Comparison of ENCODE assay signal across 9 cellular contexts in the genomic region with DNA sequence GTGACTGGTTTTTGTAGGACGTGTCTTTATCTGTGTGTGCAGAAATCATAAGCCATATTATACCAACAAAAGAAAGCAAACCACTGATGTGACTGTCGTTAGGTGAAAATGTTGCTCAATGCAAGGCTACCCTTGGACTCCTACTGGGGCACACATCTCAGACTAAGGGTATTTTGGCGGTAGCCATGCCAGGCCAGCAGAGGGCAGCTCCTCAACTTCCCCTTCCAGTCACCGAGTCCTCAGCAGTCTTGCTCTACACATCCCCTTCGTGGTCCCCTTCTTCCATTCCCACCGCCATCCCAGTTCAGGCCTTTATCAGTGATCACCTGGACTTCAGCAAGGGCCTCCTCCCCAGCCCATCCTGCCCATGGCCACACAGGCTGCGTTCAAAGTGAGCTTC.
DNase-seq lines count a peak whose midpoint lies in the region; ATAC-seq, FAIRE-seq and TF ChIP-seq lines count a peak whose summit lies in the region.
"Had no signal": no experiment of that assay in that cellular context is flagged by ENCODE, and none has a peak within 500 bp of the region (broad histone marks: within the 10 kb centered on the region; RNA-seq: fewer than 3 reads in every experiment).

No MANE protein-coding gene starts in this region.

- TF ChIP-seq RAD21 in H1 (IDR thresholded peaks at IDR 0.05 in 1 of 2, conservative IDR thresholded peaks at IDR 0.05 in 1 of 2; ENCODE audit: low read depth in 2 of 2, low read length in 2 of 2), result peak; percentile 73 to 77

- no peak overlapping the region for H2BK5ac ChIP-seq in H1 (ENCODE audit: low read depth, low read length)

- no peak overlapping the region for H4K8ac ChIP-seq in H1 (ENCODE audit: extremely low read depth, insufficient read depth, low read length)

- no peak overlapping the region for H2BK15ac ChIP-seq in H1 (ENCODE audit: low read length)

- ATAC-seq in Right ventricle myocardium superior (ENCODE audit: poor library complexity), result peak; percentile 39

- H3K4me3 Mint-ChIP-seq in stimulated activated naive CD8-positive, alpha-beta T cell treated with anti-CD3 and anti-CD28 coated beads, Interleukin-15, Interleukin-2, amounts not matched to agents 100 ng/mL and 50 ng/mL, for 24 hours, result peak overlapping the region; percentile 10
- H3K4me3 Mint-ChIP-seq: T-helper 1 cell treated with Interleukin-12 subunit alpha and Interleukin-12 subunit beta and Interleukin-4 antibody, amounts not matched to agents 30 μg/mL and 1 μg/mL, for 36 hours had no signal

- no peaks in the 10 kb centered on the region for H3K36me3 Mint-ChIP-seq in stimulated activated naive CD8-positive, alpha-beta T cell treated with anti-CD3 and anti-CD28 coated beads, Interleukin-15, Interleukin-2, amounts not matched to agents 100 ng/mL and 50 ng/mL, for 24 hours (ENCODE audit: low read depth)

- no peak overlapping the region for H3K56ac ChIP-seq in H1 (replicated peaks; ENCODE audit: insufficient read length, low read depth, low read length)

- H2BK12ac ChIP-seq in H1 (ENCODE audit: low read depth, low read length), result no peak overlapping the region

- H3K14ac ChIP-seq in H1 (ENCODE audit: insufficient read length), result no peak overlapping the region

- no peak for TF ChIP-seq EP300 in H1 (IDR thresholded peaks at IDR 0.05; ENCODE audit: borderline replicate concordance in 1 of 2, low read depth in 2 of 2, low read length in 2 of 2)

- H2BK20ac ChIP-seq in H1 (ENCODE audit: low read length), result no peak overlapping the region

- no peaks in the 10 kb centered on the region for H3K9me3 ChIP-seq in right atrium auricular region
- H3K9me3 ChIP-seq in H1 (ENCODE audit: insufficient read depth in 2 of 2, low read depth in 1 of 2, low read length in 1 of 2), result no peaks in the 10 kb centered on the region

- H4K91ac ChIP-seq in H1 (replicated peaks; ENCODE audit: insufficient read length, low read length), result no peak overlapping the region

- H3K4me3 ChIP-seq in right atrium auricular region, result no peak overlapping the region
- H3K4me3 ChIP-seq in H1 (ENCODE audit: extremely low read depth in 1 of 4, insufficient read depth in 2 of 4, low read depth in 3 of 4, low read length in 4 of 4), result no peak overlapping the region

- no peak overlapping the region for H2AK5ac ChIP-seq in H1 (ENCODE audit: low read depth, low read length)

- H3K27ac Mint-ChIP-seq in stimulated activated naive CD8-positive, alpha-beta T cell treated with anti-CD3 and anti-CD28 coated beads, Interleukin-15, Interleukin-2, amounts not matched to agents 100 ng/mL and 50 ng/mL, for 24 hours, result peak overlapping the region; percentile 26
- H3K27ac Mint-ChIP-seq: T-helper 1 cell treated with Interleukin-12 subunit alpha and Interleukin-12 subunit beta and Interleukin-4 antibody, amounts not matched to agents 30 μg/mL and 1 μg/mL, for 36 hours had no signal

- no peak overlapping the region for H2BK120ac ChIP-seq in H1 (replicated peaks; ENCODE audit: low read depth, low read length)

- H3K18ac ChIP-seq in H1 (ENCODE audit: extremely low read depth, low read length), result no peak overlapping the region

- no peaks in the 10 kb centered on the region for H4K20me1 ChIP-seq in H1 (replicated peaks in 1 of 2; ENCODE audit: control insufficient read depth in 1 of 2, insufficient read depth in 2 of 2, low read length in 2 of 2)

- H3K9ac ChIP-seq in H1 (replicated peaks in 1 of 4; ENCODE audit: extremely low read depth in 1 of 4, low read depth in 3 of 4, low read length in 3 of 4), result no peak overlapping the region

- CTCF ChIA-PET in H1 (lab: Charles Lee; ENCODE audit: partially characterized antibody), result interaction anchor here (0.6 to 5.4 kb wide), 32 partner anchors 8 to 816 kb away, joined by 3 to 38 read pairs (median 4); no protein-coding TSS in a partner anchor

- H3K4ac ChIP-seq in H1 (replicated peaks; ENCODE audit: insufficient read length, low read depth, low read length), result no peak overlapping the region

- peak overlapping the region; percentile 25; the same call in 1 of the 2 replicates for H2AFZ ChIP-seq in H1 (ENCODE audit: low read length)

- peak in 1 of 2 donors; percentile 33 for TF ChIP-seq CTCF in right atrium auricular region (IDR thresholded peaks at IDR 0.05)
- peak; percentile 83 to 92 (median 87) for TF ChIP-seq CTCF in H1 (IDR thresholded peaks at IDR 0.05; ENCODE audit: control extremely low read depth in 1 of 3, insufficient read depth in 1 of 3, low read depth in 1 of 3, low read length in 3 of 3)

- H3K79me1 ChIP-seq in H1 (ENCODE audit: low read depth, low read length), result no peaks in the 10 kb centered on the region

- no peak overlapping the region for H3K23ac ChIP-seq in H1 (ENCODE audit: insufficient read length)

- no peaks in the 10 kb centered on the region for H3K4me1 ChIP-seq in right atrium auricular region
- no peaks in the 10 kb centered on the region for H3K4me1 ChIP-seq in H1 (replicated peaks in 1 of 4; ENCODE audit: control insufficient read depth in 3 of 4, insufficient read depth in 4 of 4, low read length in 3 of 4)

- H3K27me3 ChIP-seq in right atrium auricular region, result no peaks in the 10 kb centered on the region
- no peaks in the 10 kb centered on the region for H3K27me3 ChIP-seq in H1 (replicated peaks in 1 of 4; ENCODE audit: control insufficient read depth in 3 of 4, extremely low read depth in 1 of 4, insufficient read depth in 3 of 4, low read length in 3 of 4)

- peaks cover 33% of the 10 kb centered on the region for H3K4me1 Mint-ChIP-seq in stimulated activated naive CD8-positive, alpha-beta T cell treated with anti-CD3 and anti-CD28 coated beads, Interleukin-15, Interleukin-2, amounts not matched to agents 100 ng/mL and 50 ng/mL, for 24 hours (ENCODE audit: low read depth)

- FAIRE-seq in H1 (lab: Jason Lieb, UNC), result peak; percentile 39

- 36% methylated on average over 7 of the region's 7 CpGs; no CpG with 5 or more reads in 1 of the 2 experiments for WGBS in H1 (ENCODE audit: extremely low coverage in 1 of 2, insufficient coverage in 1 of 2, insufficient read length in 1 of 2, insufficient replicate concordance in 2 of 2, low coverage in 1 of 2, low lambda C conversion rate in 2 of 2, missing lambda C conversion rate in 1 of 2), 2 experiments

- no peak for DNase-seq in Right ventricle myocardium superior
- no peak for DNase-seq in right atrium auricular region (ENCODE audit: low spot score)
- DNase-seq in NOMO-1 (lab: John Stamatoyannopoulos, UW; ENCODE audit: unreplicated experiment in 2 of 2), result peak; percentile 69 to 75
- DNase-seq in H1 (ENCODE audit: low read depth in 1 of 2, low spot score in 2 of 2), result peak; percentile 23 to 61
- DNase-seq in NCI-H1105 treated with DMSO at 0.1 percent for 48 hours (lab: John Stamatoyannopoulos, UW), result no peak
- no peak for DNase-seq in cerebellar nuclear complex (lab: John Stamatoyannopoulos, UW)
- no peak for DNase-seq in NCI-H1436 treated with DMSO at 0.1 percent for 48 hours (lab: John Stamatoyannopoulos, UW)

- no peaks in the 10 kb centered on the region for H3K9me3 Mint-ChIP-seq in stimulated activated naive CD8-positive, alpha-beta T cell treated with anti-CD3 and anti-CD28 coated beads, Interleukin-15, Interleukin-2, amounts not matched to agents 100 ng/mL and 50 ng/mL, for 24 hours
- H3K9me3 Mint-ChIP-seq: T-helper 1 cell treated with Interleukin-12 subunit alpha and Interleukin-12 subunit beta and Interleukin-4 antibody, amounts not matched to agents 30 μg/mL and 1 μg/mL, for 36 hours had no signal

- no peaks in the 10 kb centered on the region for H3K23me2 ChIP-seq in H1 (ENCODE audit: low read depth, low read length)

- no peaks in the 10 kb centered on the region for H3K79me2 ChIP-seq in H1 (ENCODE audit: control insufficient read depth in 1 of 2, insufficient read depth in 2 of 2, low read length in 2 of 2)

- POLR2A ChIA-PET in H1 (lab: Charles Lee; ENCODE audit: partially characterized antibody), result no interaction called here

- H3K4me2 ChIP-seq in H1 (ENCODE audit: insufficient read depth in 1 of 2, low read depth in 2 of 2, low read length in 2 of 2), result no peak overlapping the region

- no peak for TF ChIP-seq POLR2A in H1 (IDR thresholded peaks at IDR 0.05; ENCODE audit: control extremely low read depth in 1 of 2, low read depth in 2 of 2, low read length in 2 of 2)

- no peak overlapping the region for H4K5ac ChIP-seq in H1 (ENCODE audit: insufficient read length, low read depth, low read length)

- H3K27ac ChIP-seq in right atrium auricular region, result no peak overlapping the region
- no peak overlapping the region for H3K27ac ChIP-seq in H1 (ENCODE audit: low read depth, low read length)

- H3K27me3 Mint-ChIP-seq in stimulated activated naive CD8-positive, alpha-beta T cell treated with anti-CD3 and anti-CD28 coated beads, Interleukin-15, Interleukin-2, amounts not matched to agents 100 ng/mL and 50 ng/mL, for 24 hours, result peaks cover 2% of the 10 kb centered on the region

- no peaks in the 10 kb centered on the region for H3K36me3 ChIP-seq in right atrium auricular region
- no peaks in the 10 kb centered on the region; a peak in 1 of 8 replicates for H3K36me3 ChIP-seq in H1 (ENCODE audit: control insufficient read depth in 2 of 4, insufficient read depth in 4 of 4, low read length in 3 of 4)

- intact Hi-C loops in Right ventricle myocardium superior (cut with DNase I), result no loop called here

TF ChIP-seq in H1, 55 proteins besides CTCF, POLR2A, EP300 and RAD21:
- TF ChIP-seq CEBPB (IDR thresholded peaks at IDR 0.05; ENCODE audit: low read depth, low read length) (peak; percentile 87), TEAD4 (IDR thresholded peaks at IDR 0.05; ENCODE audit: low read depth, low read length) (0 out of 2 replicates have a peak, but pooled peaks have one; percentile 15), EZH2 (IDR thresholded peaks at IDR 0.05; ENCODE audit: low read depth, low read length, severe bottlenecking) (no peak)

Comparison
In these comparisons a context has a peak if more than half of its experiments do, and no peak if none do; other contexts are left out.
1. DNase-seq: peak in NOMO-1 (2 of 2) and H1 (2 of 2); none in Right ventricle myocardium superior (single experiment), right atrium auricular region (single experiment), NCI-H1105 treated with DMSO at 0.1 percent for 48 hours (single experiment), cerebellar nuclear complex (0 of 2) and NCI-H1436 treated with DMSO at 0.1 percent for 48 hours (single experiment).